ENCODE assay signal across 1 cellular context in genomic region chr3:23055733-23056376, GRCh38.
TF ChIP-seq lines count a peak whose summit lies in the region.

No MANE protein-coding gene starts in this region.

TF ChIP-seq in WTC11, 78 proteins besides CTCF, POLR2A, EP300 and RAD21 (continued from another document):
- no peak for TF ChIP-seq AFF4 (CRISPR knock-in tag; IDR thresholded peaks at IDR 0.05; ENCODE audit: borderline replicate concordance)
- TF ChIP-seq ZNF425 (CRISPR knock-in tag; conservative IDR thresholded peaks at IDR 0.05), result no peak
TF ChIP-seq in WTC11: peak in this region for 0.
